Comparison of ENCODE assay signal across 8 cellular contexts in the genomic region with DNA sequence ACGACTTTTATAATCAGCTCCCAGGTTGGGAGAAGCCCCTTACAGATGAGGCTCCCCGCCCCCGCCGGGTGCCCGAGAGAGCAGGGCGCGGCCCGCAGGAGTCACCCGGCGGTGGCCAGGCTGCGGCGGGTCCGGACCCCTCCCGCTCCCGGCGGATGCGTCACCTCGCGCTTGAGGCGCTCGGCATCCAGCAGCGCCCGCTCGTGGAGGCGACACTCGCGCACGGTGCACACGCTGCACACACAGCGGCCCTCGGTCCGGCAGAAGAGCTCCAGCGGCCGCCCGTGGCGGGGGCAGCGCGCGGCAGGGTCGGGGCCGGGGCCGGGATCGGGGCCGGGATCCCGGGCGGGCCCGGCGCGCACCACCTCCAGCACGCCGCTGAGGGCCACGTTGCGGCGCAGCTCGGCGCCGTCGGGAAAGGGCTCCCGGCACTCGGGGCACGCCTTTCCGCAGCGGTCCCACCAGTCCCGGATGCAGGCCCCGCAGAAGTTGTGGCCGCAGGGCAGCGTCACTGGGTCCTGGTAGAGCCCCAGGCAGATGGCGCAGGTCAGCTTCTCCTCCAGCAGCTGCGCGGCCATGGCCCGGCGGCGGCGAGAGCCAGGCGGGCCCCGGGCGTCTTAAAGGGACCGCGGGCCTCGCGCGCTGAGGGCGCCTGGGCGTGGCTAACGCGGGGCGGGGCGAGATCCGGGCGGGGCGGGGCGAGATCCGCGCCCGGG. TPM values are rescaled to one million over a fixed set of nuclear protein-coding genes. Genes with fewer than 3 reads are reported as not detected.
A peak's percentile ranks its signal among the peaks of the same experiment; 100 is the strongest.
DNase-seq lines count a peak whose midpoint lies in the region; ATAC-seq and TF ChIP-seq lines count a peak whose summit lies in the region.

A gene with protein sequence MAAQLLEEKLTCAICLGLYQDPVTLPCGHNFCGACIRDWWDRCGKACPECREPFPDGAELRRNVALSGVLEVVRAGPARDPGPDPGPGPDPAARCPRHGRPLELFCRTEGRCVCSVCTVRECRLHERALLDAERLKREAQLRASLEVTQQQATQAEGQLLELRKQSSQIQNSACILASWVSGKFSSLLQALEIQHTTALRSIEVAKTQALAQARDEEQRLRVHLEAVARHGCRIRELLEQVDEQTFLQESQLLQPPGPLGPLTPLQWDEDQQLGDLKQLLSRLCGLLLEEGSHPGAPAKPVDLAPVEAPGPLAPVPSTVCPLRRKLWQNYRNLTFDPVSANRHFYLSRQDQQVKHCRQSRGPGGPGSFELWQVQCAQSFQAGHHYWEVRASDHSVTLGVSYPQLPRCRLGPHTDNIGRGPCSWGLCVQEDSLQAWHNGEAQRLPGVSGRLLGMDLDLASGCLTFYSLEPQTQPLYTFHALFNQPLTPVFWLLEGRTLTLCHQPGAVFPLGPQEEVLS (minus strand): TSS at position 592 of the 716 bp plus-strand sequence. CDS start 14 bp downstream, at position 578.

- DNase-seq in Daoy (ENCODE audit: low read depth), result peak; percentile 88
- DNase-seq in Kasumi-1 (lab: John Stamatoyannopoulos, UW), result peak; percentile 65 to 73
- peak; percentile 33 to 65 for DNase-seq in SW 1271 (lab: John Stamatoyannopoulos, UW)
- DNase-seq in activated naive CD8-positive, alpha-beta T cell treated with anti-CD3 and anti-CD28 coated beads, Interleukin-2, amount 50 U/mL, for 16 hours (ENCODE audit: low read depth, low spot score), result peak; percentile 56
- DNase-seq in cardiac septum (ENCODE audit: low spot score), result peak; percentile 92
- peak; percentile 72 to 97 (median 80) for DNase-seq in posterior cingulate gyrus
- peak; percentile 84 to 97 for DNase-seq in upper lobe of left lung

- peak in 3 of 4 donors; percentile 69 to 92 (median 72) for TF ChIP-seq POLR2A in upper lobe of left lung (IDR thresholded peaks at IDR 0.05)

- ATAC-seq in GM21619 (IDR thresholded peaks at IDR 0.05; ENCODE audit: unreplicated experiment), result peak; percentile 62
- ATAC-seq in upper lobe of left lung (ENCODE audit: low FRiP score in 2 of 2), result peak; percentile 81 to 93

- intact Hi-C loops in cardiac septum (cut with DNase I), result loop anchor here (1.0 to 2.0 kb wide), 2 partner anchors 19 to 40 kb away; no protein-coding TSS in a partner anchor
- intact Hi-C loops in posterior cingulate gyrus (cut with DNase I), result loop anchor here (5.0 kb wide), 1 partner anchor 39 kb away; a partner anchor contains a TSS

- H3K4me3 ChIP-seq in upper lobe of left lung, result peak within 1 kb of the TSS; percentile 26 to 97 (median 76)

- TF ChIP-seq EP300 in upper lobe of left lung (IDR thresholded peaks at IDR 0.05), result no peak

- TF ChIP-seq CTCF in upper lobe of left lung (IDR thresholded peaks at IDR 0.05), result peak in 5 of 6 experiments; percentile 46 to 71 (median 61)

- no peaks in the 10 kb centered on the region for H3K27me3 ChIP-seq in upper lobe of left lung

- peaks cover 16 to 52% (median 44%) of the 10 kb centered on the region in 4 donors for H3K36me3 ChIP-seq in upper lobe of left lung

- 0% methylated on average over 14 of the region's 95 CpGs; no CpG with 5 or more reads in 1 of the 2 donors for WGBS in upper lobe of left lung, 2 donors

- H3K4me1 ChIP-seq in upper lobe of left lung, result peaks cover 21 to 34% (median 24%) of the 10 kb centered on the region in 4 donors

- peak within 1 kb of the TSS; percentile 90 to 94 (median 94) for H3K27ac ChIP-seq in upper lobe of left lung

- no peaks in the 10 kb centered on the region for H3K9me3 ChIP-seq in upper lobe of left lung

RNA-seq across cellular contexts. Expression of the gene that starts here (rescaled TPM):
- 15.6 and 24.1 TPM in 2 replicates for total RNA-seq in Daoy (2014; rRNA removed; shearing (Covaris generic))
- total RNA-seq in cardiac septum (12.1 TPM), upper lobe of left lung (10 to 100 TPM; 23.4 to 35.1 (median 28.2) TPM)

Comparison
In these comparisons a context has a peak if more than half of its experiments do, and no peak if none do; other contexts are left out.
1. Peak in every context shown above with its lines: DNase-seq, ATAC-seq, H3K4me3 ChIP-seq and H3K27ac ChIP-seq.